ENCODE assay signal across 8 cellular contexts in genomic region chr7:119935418-119936025, GRCh38.
DNase-seq lines count a peak whose midpoint lies in the region; ATAC-seq, FAIRE-seq and TF ChIP-seq lines count a peak whose summit lies in the region.

No MANE protein-coding gene starts in this region.

- no peaks in the 10 kb centered on the region for H3K36me3 Mint-ChIP-seq in stimulated activated memory B cell treated with anti-CD40 and anti-IgM and Interleukin-4, amounts not matched to agents 10 μg/mL and 1 μg/mL and 100 μg/mL, for 72 hours

- H3K27me3 Mint-ChIP-seq in stimulated activated memory B cell treated with anti-CD40 and anti-IgM and Interleukin-4, amounts not matched to agents 10 μg/mL and 1 μg/mL and 100 μg/mL, for 72 hours, result no peaks in the 10 kb centered on the region

- CTCF ChIA-PET in A549 (lab: Yijun Ruan, JAX), result interaction anchor here (0.6 to 0.9 kb wide), 2 partner anchors 12 to 450 kb away, joined by 3 read pairs; no protein-coding TSS in a partner anchor

- H3K27me3 ChIP-seq in fibroblast of lung (ENCODE audit: control insufficient read depth, insufficient read depth, low read length), result no peaks in the 10 kb centered on the region
- no peaks in the 10 kb centered on the region for H3K27me3 ChIP-seq in small intestine (ENCODE audit: control insufficient read depth in 2 of 2, insufficient read depth in 2 of 2, low read length in 2 of 2)

- no peak; the same call in 2 of the 3 replicates for TF ChIP-seq CTCF in A549 (IDR thresholded peaks at IDR 0.05)
- TF ChIP-seq CTCF in fibroblast of lung (conservative IDR thresholded peaks at IDR 0.05 in 1 of 2, IDR thresholded peaks at IDR 0.05 in 1 of 2; ENCODE audit: low read depth in 1 of 2, low read length in 2 of 2), result peak in 1 of 2 donors; percentile 35

- TF ChIP-seq RAD21 in A549 (conservative IDR thresholded peaks at IDR 0.05 in 1 of 2, IDR thresholded peaks at IDR 0.05 in 1 of 2), result peak; percentile 21 to 23; a peak in 1 of 5 replicates

- H3K79me2 ChIP-seq in fibroblast of lung (ENCODE audit: control insufficient read depth, insufficient read depth, low read length), result no peaks in the 10 kb centered on the region

- no peak for TF ChIP-seq EP300 in A549 (IDR thresholded peaks at IDR 0.05)

- H4K20me1 ChIP-seq in fibroblast of lung (ENCODE audit: control insufficient read depth, extremely low read depth, insufficient read depth, low read length), result no peaks in the 10 kb centered on the region

- H3K4me2 ChIP-seq in A549 (no peak overlapping the region), fibroblast of lung (ENCODE audit: extremely low read depth, insufficient read depth, low read length) (no peak overlapping the region)

- no peak for FAIRE-seq in A549 (lab: Jason Lieb, UNC)
- peak; percentile 84 for FAIRE-seq in RCC 7860 (lab: Jason Lieb, UNC)
- peak; percentile 64 for FAIRE-seq in small intestine (lab: Jason Lieb, UNC)

- H3K4me1 ChIP-seq in A549 (no peaks in the 10 kb centered on the region), fibroblast of lung (ENCODE audit: control insufficient read depth, extremely low read depth, insufficient read depth, low read length) (no peaks in the 10 kb centered on the region), small intestine (ENCODE audit: control insufficient read depth in 2 of 2, insufficient read depth in 1 of 2, low read depth in 1 of 2, low read length in 1 of 2) (no peaks in the 10 kb centered on the region)

- ATAC-seq in A549 (peak; percentile 39 to 69; a peak in 2 of 6 replicates), GM18909 (IDR thresholded peaks at IDR 0.05; ENCODE audit: poor library complexity, unreplicated experiment) (peak; percentile 72)
- no peak for ATAC-seq in stimulated activated memory B cell treated with anti-CD40 and anti-IgM and Interleukin-4, amounts not matched to agents 10 μg/mL and 1 μg/mL and 100 μg/mL, for 72 hours

- H3K27ac Mint-ChIP-seq in stimulated activated memory B cell treated with anti-CD40 and anti-IgM and Interleukin-4, amounts not matched to agents 10 μg/mL and 1 μg/mL and 100 μg/mL, for 72 hours, result no peak overlapping the region

- H3K36me3 ChIP-seq in fibroblast of lung (ENCODE audit: control insufficient read depth, insufficient read depth, low read length) (no peaks in the 10 kb centered on the region), small intestine (ENCODE audit: control insufficient read depth in 2 of 2, insufficient read depth in 2 of 2, low read length in 2 of 2) (no peaks in the 10 kb centered on the region)

- POLR2A ChIA-PET in A549 (lab: Yijun Ruan, JAX), result interaction anchor here (0.6 kb wide), 1 partner anchor 1015 kb away, joined by 4 read pairs; the partner anchor contains the start of gene ING3

- H3K9me3 Mint-ChIP-seq in stimulated activated memory B cell treated with anti-CD40 and anti-IgM and Interleukin-4, amounts not matched to agents 10 μg/mL and 1 μg/mL and 100 μg/mL, for 72 hours, result peaks cover 2% of the 10 kb centered on the region

- H3K9ac ChIP-seq in fibroblast of lung (ENCODE audit: insufficient read depth, low read length), result no peak overlapping the region

- 3% methylated on average over 4 of the region's 4 CpGs for WGBS in A549 (ENCODE audit: missing lambda C conversion rate)
- 25 to 26% (median 25%) methylated on average over 4 of the region's 4 CpGs for WGBS in small intestine, 3 donors

- H3K27ac ChIP-seq in A549 (no peak overlapping the region), fibroblast of lung (ENCODE audit: insufficient read depth, low read length) (no peak overlapping the region), small intestine (ENCODE audit: low read depth in 1 of 2, low read length in 1 of 2) (no peak overlapping the region)

- no peak overlapping the region for H3K4me3 Mint-ChIP-seq in stimulated activated memory B cell treated with anti-CD40 and anti-IgM and Interleukin-4, amounts not matched to agents 10 μg/mL and 1 μg/mL and 100 μg/mL, for 72 hours

- no peak overlapping the region for H3K4me3 ChIP-seq in A549
- no peak overlapping the region for H3K4me3 ChIP-seq in Jurkat, Clone E6-1 (ENCODE audit: low read length)
- no peak overlapping the region for H3K4me3 ChIP-seq in fibroblast of lung (replicated peaks in 1 of 4; ENCODE audit: control extremely low read depth in 1 of 4, insufficient read depth in 1 of 4, low read depth in 3 of 4, low read length in 4 of 4)
- H3K4me3 ChIP-seq in small intestine (ENCODE audit: low read depth in 1 of 2, low read length in 2 of 2), result no peak overlapping the region

- peak in 1 of 2 experiments; percentile 36 for DNase-seq in A549 (ENCODE audit: low read depth in 1 of 2, low spot score in 1 of 2)
- peak; percentile 25 for DNase-seq in Jurkat, Clone E6-1 (ENCODE audit: low read depth, low spot score)
- DNase-seq in RCC 7860 (ENCODE audit: low spot score), result peak; percentile 40
- peak; percentile 25 to 79 for DNase-seq in fibroblast of lung (ENCODE audit: low read depth in 2 of 2)
- DNase-seq in small intestine, result peak; percentile 18
- DNase-seq in stimulated activated CD4-positive, alpha-beta T cell treated with anti-CD3 and anti-CD28 coated beads, Interleukin-1b, Interleukin-23, amount 100 ng/mL, for 48 hours, result no peak

- H2AFZ ChIP-seq in fibroblast of lung (ENCODE audit: low read length), result no peak overlapping the region

- TF ChIP-seq POLR2A in A549 (IDR thresholded peaks at IDR 0.05; ENCODE audit: low read length), result no peak

- H3K9me3 ChIP-seq in A549, result no peaks in the 10 kb centered on the region
- H3K9me3 ChIP-seq in fibroblast of lung (ENCODE audit: control insufficient read depth, insufficient read depth, low read depth, low read length), result no peaks in the 10 kb centered on the region
- no peaks in the 10 kb centered on the region for H3K9me3 ChIP-seq in small intestine (ENCODE audit: control insufficient read depth, low read depth)

- no peaks in the 10 kb centered on the region for H3K4me1 Mint-ChIP-seq in stimulated activated memory B cell treated with anti-CD40 and anti-IgM and Interleukin-4, amounts not matched to agents 10 μg/mL and 1 μg/mL and 100 μg/mL, for 72 hours

TF ChIP-seq in A549, 52 proteins besides CTCF, POLR2A, EP300 and RAD21:
- TF ChIP-seq SREBF2 (IDR thresholded peaks at IDR 0.05), result no peak
- TF ChIP-seq, protein P1, sequence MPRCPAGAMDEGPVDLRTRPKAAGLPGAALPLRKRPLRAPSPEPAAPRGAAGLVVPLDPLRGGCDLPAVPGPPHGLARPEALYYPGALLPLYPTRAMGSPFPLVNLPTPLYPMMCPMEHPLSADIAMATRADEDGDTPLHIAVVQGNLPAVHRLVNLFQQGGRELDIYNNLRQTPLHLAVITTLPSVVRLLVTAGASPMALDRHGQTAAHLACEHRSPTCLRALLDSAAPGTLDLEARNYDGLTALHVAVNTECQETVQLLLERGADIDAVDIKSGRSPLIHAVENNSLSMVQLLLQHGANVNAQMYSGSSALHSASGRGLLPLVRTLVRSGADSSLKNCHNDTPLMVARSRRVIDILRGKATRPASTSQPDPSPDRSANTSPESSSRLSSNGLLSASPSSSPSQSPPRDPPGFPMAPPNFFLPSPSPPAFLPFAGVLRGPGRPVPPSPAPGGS (IDR thresholded peaks at IDR 0.05), result no peak
- no peak for TF ChIP-seq CBX2 (IDR thresholded peaks at IDR 0.05; ENCODE audit: borderline replicate concordance, low read depth)
- TF ChIP-seq CHD2 (IDR thresholded peaks at IDR 0.05; ENCODE audit: low read length, partially characterized antibody), result no peak
- no peak for TF ChIP-seq ELK1 (IDR thresholded peaks at IDR 0.05; ENCODE audit: low read depth, low read length)
- no peak for TF ChIP-seq ESRRA (IDR thresholded peaks at IDR 0.05; ENCODE audit: borderline replicate concordance, low read length)
- peak; percentile 48 for TF ChIP-seq SMC3 (IDR thresholded peaks at IDR 0.05)
